ENCODE assay signal across 11 cellular contexts in genomic region chr4:164768516-164768915, GRCh38. TPM values are rescaled to one million over a fixed set of nuclear protein-coding genes. Genes with fewer than 3 reads are reported as not detected.
DNase-seq lines count a peak whose midpoint lies in the region; ATAC-seq, FAIRE-seq and TF ChIP-seq lines count a peak whose summit lies in the region.
"Had no signal": no experiment of that assay in that cellular context is flagged by ENCODE, and none has a peak within 500 bp of the region (broad histone marks: within the 10 kb centered on the region; RNA-seq: fewer than 3 reads in every experiment).

No MANE protein-coding gene starts in this region.

- no peaks in the 10 kb centered on the region for H3K79me2 ChIP-seq in Loucy (ENCODE audit: insufficient read depth, low read length)
- H3K79me2 ChIP-seq in H1 (ENCODE audit: control insufficient read depth in 1 of 2, insufficient read depth in 2 of 2, low read length in 2 of 2): no peaks in the 10 kb centered on the region

- H3F3A ChIP-seq in Loucy (ENCODE audit: low read depth): no peaks in the 10 kb centered on the region

- H2BK5ac ChIP-seq in H1 (ENCODE audit: low read depth, low read length): no peak overlapping the region

- no peak overlapping the region for H2BK15ac ChIP-seq in H1 (ENCODE audit: low read length)

- TF ChIP-seq CTCF in A673 (conservative IDR thresholded peaks at IDR 0.05; ENCODE audit: low read depth, low read length): peak; percentile 65
- TF ChIP-seq CTCF in Loucy (conservative IDR thresholded peaks at IDR 0.05; ENCODE audit: low read length): peak; percentile 65
- peak in 2 of 3 experiments; percentile 10 to 41; a peak in 2 of 4 replicates for TF ChIP-seq CTCF in H1 (IDR thresholded peaks at IDR 0.05; ENCODE audit: control extremely low read depth in 1 of 3, insufficient read depth in 1 of 3, low read depth in 1 of 3, low read length in 3 of 3)

- H4K8ac ChIP-seq in H1 (ENCODE audit: extremely low read depth, insufficient read depth, low read length): no peak overlapping the region

- no peaks in the 10 kb centered on the region for H3K79me1 ChIP-seq in H1 (ENCODE audit: low read depth, low read length)

- intact Hi-C loops in A673 (cut with micrococcal nuclease; ENCODE audit: unreplicated experiment): loop anchor here (5.0 kb wide), 1 partner anchor 329 kb away; no protein-coding TSS in a partner anchor

- TF ChIP-seq EP300 in H1 (IDR thresholded peaks at IDR 0.05; ENCODE audit: borderline replicate concordance in 1 of 2, low read depth in 2 of 2, low read length in 2 of 2): no peak

- H2BK120ac ChIP-seq in H1 (replicated peaks; ENCODE audit: low read depth, low read length): no peak overlapping the region

- H4K20me1 ChIP-seq in Loucy (ENCODE audit: insufficient read depth, low read length, poor library complexity, severe bottlenecking) (no peaks in the 10 kb centered on the region), H1 (replicated peaks in 1 of 2; ENCODE audit: control insufficient read depth in 1 of 2, insufficient read depth in 2 of 2, low read length in 2 of 2) (no peaks in the 10 kb centered on the region)

- BruUV-seq in A673 (replicated peaks; lab: Mats Ljungman, UMichigan): no TSS peak

- H3K56ac ChIP-seq in H1 (replicated peaks; ENCODE audit: insufficient read length, low read depth, low read length): no peak overlapping the region

- H2BK20ac ChIP-seq in H1 (ENCODE audit: low read length): no peak overlapping the region

- no peak overlapping the region for H4K5ac ChIP-seq in H1 (ENCODE audit: insufficient read length, low read depth, low read length)

- H2AFZ ChIP-seq in Loucy (ENCODE audit: low read length) (no peak overlapping the region), H1 (ENCODE audit: low read length) (peak overlapping the region; percentile 13; the same call in 1 of the 2 replicates)

- peak; percentile 60 for DNase-seq in A673 (ENCODE audit: low spot score)
- DNase-seq in H1 (ENCODE audit: low read depth in 1 of 2, low spot score in 2 of 2): no peak
- DNase-seq in C1 segment of cervical spinal cord (lab: John Stamatoyannopoulos, UW): no peak
- DNase-seq in NK-92 treated with Interleukin-12 subunit alpha and Interleukin-12 subunit beta, amount 100 ng/mL, for 24 hours (lab: John Stamatoyannopoulos, UW): no peak
- DNase-seq: naive thymus-derived CD4-positive, alpha-beta T cell; stimulated activated naive CD4-positive, alpha-beta T cell had no signal

- ATAC-seq in GM18861 (IDR thresholded peaks at IDR 0.05; ENCODE audit: unreplicated experiment): peak; percentile 73
- ATAC-seq in GM18907 (IDR thresholded peaks at IDR 0.05; ENCODE audit: unreplicated experiment): no peak
- no peak for ATAC-seq in GM18517 (IDR thresholded peaks at IDR 0.05; ENCODE audit: unreplicated experiment)
- ATAC-seq: naive thymus-derived CD4-positive, alpha-beta T cell had no signal

- CTCF ChIA-PET in A673 (lab: Charles Lee): interaction anchor here (0.6 to 1.9 kb wide), 5 partner anchors 167 to 1218 kb away, joined by 3 to 8 read pairs (median 4); no protein-coding TSS in a partner anchor
- CTCF ChIA-PET in H1 (lab: Charles Lee; ENCODE audit: partially characterized antibody): interaction anchor here (0.6 to 5.5 kb wide), 56 partner anchors 10 to 1218 kb away, joined by 3 to 61 read pairs (median 4); partner anchors contain the start of gene TRIM61

- FAIRE-seq in H1 (lab: Jason Lieb, UNC): no peak

- no peak overlapping the region for H3K23ac ChIP-seq in H1 (ENCODE audit: insufficient read length)

- no peak overlapping the region for H2BK12ac ChIP-seq in H1 (ENCODE audit: low read depth, low read length)

- no peak overlapping the region for H2AK5ac ChIP-seq in H1 (ENCODE audit: low read depth, low read length)

- WGBS in H1 (ENCODE audit: extremely low coverage in 1 of 2, insufficient coverage in 1 of 2, insufficient read length in 1 of 2, insufficient replicate concordance in 2 of 2, low coverage in 1 of 2, low lambda C conversion rate in 2 of 2, missing lambda C conversion rate in 1 of 2), 2 experiments: 52% methylated on average over 5 of the region's 5 CpGs; no CpG with 5 or more reads in 1 of the 2 experiments

- H3K4me3 ChIP-seq in A673 (ENCODE audit: low read depth, low read length, poor library complexity, severe bottlenecking): no peak overlapping the region
- H3K4me3 ChIP-seq in Loucy (ENCODE audit: low read length, poor library complexity, severe bottlenecking): no peak overlapping the region
- H3K4me3 ChIP-seq in H1 (ENCODE audit: extremely low read depth in 1 of 4, insufficient read depth in 2 of 4, low read depth in 3 of 4, low read length in 4 of 4): no peak overlapping the region

- H3K9me3 ChIP-seq in A673 (ENCODE audit: low read depth, low read length, poor library complexity, severe bottlenecking) (no peaks in the 10 kb centered on the region), Loucy (ENCODE audit: insufficient read depth, low read depth, low read length) (no peaks in the 10 kb centered on the region), H1 (ENCODE audit: insufficient read depth in 2 of 2, low read depth in 1 of 2, low read length in 1 of 2) (no peaks in the 10 kb centered on the region)

- H3K4me2 ChIP-seq in Loucy (ENCODE audit: low read depth, low read length, poor library complexity, severe bottlenecking) (no peak overlapping the region), H1 (ENCODE audit: insufficient read depth in 1 of 2, low read depth in 2 of 2, low read length in 2 of 2) (no peak overlapping the region)

- H3K18ac ChIP-seq in H1 (ENCODE audit: extremely low read depth, low read length): no peak overlapping the region

- H3K9ac ChIP-seq in Loucy (ENCODE audit: low read depth, low read length, poor library complexity, severe bottlenecking) (no peak overlapping the region), H1 (replicated peaks in 1 of 4; ENCODE audit: extremely low read depth in 1 of 4, low read depth in 3 of 4, low read length in 3 of 4) (no peak overlapping the region)

- no peak overlapping the region for H4K91ac ChIP-seq in H1 (replicated peaks; ENCODE audit: insufficient read length, low read length)

- TF ChIP-seq POLR2A in H1 (IDR thresholded peaks at IDR 0.05; ENCODE audit: control extremely low read depth in 1 of 2, low read depth in 2 of 2, low read length in 2 of 2): no peak

- H3K14ac ChIP-seq in H1 (ENCODE audit: insufficient read length): no peak overlapping the region

- no peaks in the 10 kb centered on the region for H3K27me3 ChIP-seq in A673 (replicated peaks; ENCODE audit: insufficient read depth, low read depth, low read length, poor library complexity)
- no peaks in the 10 kb centered on the region for H3K27me3 ChIP-seq in Loucy (ENCODE audit: insufficient read depth, low read length, poor library complexity, severe bottlenecking)
- H3K27me3 ChIP-seq in H1 (replicated peaks in 1 of 4; ENCODE audit: control insufficient read depth in 3 of 4, extremely low read depth in 1 of 4, insufficient read depth in 3 of 4, low read length in 3 of 4): no peaks in the 10 kb centered on the region

- no peaks in the 10 kb centered on the region for H3K9me2 ChIP-seq in Loucy (replicated peaks; ENCODE audit: low read depth, low read length)

- no peaks in the 10 kb centered on the region for H3K36me3 ChIP-seq in A673 (ENCODE audit: insufficient read depth, low read length, poor library complexity, severe bottlenecking)
- H3K36me3 ChIP-seq in Loucy (ENCODE audit: insufficient read depth, low read length): no peaks in the 10 kb centered on the region
- no peaks in the 10 kb centered on the region for H3K36me3 ChIP-seq in H1 (ENCODE audit: control insufficient read depth in 2 of 4, insufficient read depth in 4 of 4, low read length in 3 of 4)

- peak; percentile 27 to 28; a peak in 3 of 4 replicates for TF ChIP-seq RAD21 in H1 (IDR thresholded peaks at IDR 0.05 in 1 of 2, conservative IDR thresholded peaks at IDR 0.05 in 1 of 2; ENCODE audit: low read depth in 2 of 2, low read length in 2 of 2)

- no peak overlapping the region for H3K27ac ChIP-seq in A673 (ENCODE audit: low read depth, low read length, poor library complexity, severe bottlenecking)
- H3K27ac ChIP-seq in H1 (ENCODE audit: low read depth, low read length): no peak overlapping the region

- POLR2A ChIA-PET in A673 (lab: Charles Lee; ENCODE audit: low non-redundant PET): no interaction called here
- POLR2A ChIA-PET in H1 (lab: Charles Lee; ENCODE audit: partially characterized antibody): interaction anchor here (1.0 to 3.0 kb wide), 4 partner anchors 113 to 1274 kb away, joined by 3 to 11 read pairs (median 3); partner anchors contain the start of gene TMA16

- peak overlapping the region; percentile 13 for H3K4ac ChIP-seq in H1 (replicated peaks; ENCODE audit: insufficient read length, low read depth, low read length)

- peaks cover 18% of the 10 kb centered on the region for H3K4me1 ChIP-seq in A673 (ENCODE audit: insufficient read depth, low read length, poor library complexity, severe bottlenecking)
- H3K4me1 ChIP-seq in Loucy (ENCODE audit: insufficient read depth, low read length, poor library complexity, severe bottlenecking): no peaks in the 10 kb centered on the region
- H3K4me1 ChIP-seq in H1 (replicated peaks in 1 of 4; ENCODE audit: control insufficient read depth in 3 of 4, insufficient read depth in 4 of 4, low read length in 3 of 4): no peaks in the 10 kb centered on the region

- no peaks in the 10 kb centered on the region for H3K23me2 ChIP-seq in H1 (ENCODE audit: low read depth, low read length)

TF ChIP-seq in H1, 55 proteins besides CTCF, POLR2A, EP300 and RAD21:
- no peak for TF ChIP-seq SRF (IDR thresholded peaks at IDR 0.05; ENCODE audit: low read depth, low read length)

RNA-seq across cellular contexts. Expression of gene SMIM31, which starts 14.6 kb away (rescaled TPM):
- not detected in 2 replicates for total RNA-seq in A673 (2021)
- not detected in 2 replicates for total RNA-seq in H1 (2021; fragmentation: NEBNext Ultra II Directional; extraction: Animal tissue kit (Norgen Biotek cat#: 25700))
- polyA plus RNA-seq in H1 (2011; rRNA removed): not detected in 2 replicates
- polyA plus RNA-seq in H1 (2011; cell fraction: cytosol; rRNA removed): not detected
- polyA plus RNA-seq in H1 (2011; cell fraction: nucleus; rRNA removed): not detected
- polyA plus RNA-seq in H1 (2012, experiment 1 of 2): not detected in 4 replicates
- not detected for polyA plus RNA-seq in H1 (2012, experiment 2 of 2)
- polyA plus RNA-seq in H1 (2013, experiment 1 of 2): not detected
- not detected for polyA plus RNA-seq in H1 (2013, experiment 2 of 2)
- polyA minus RNA-seq in H1 (2011; rRNA and poly(A)+ RNA removed): not detected in 2 replicates
- not detected for polyA minus RNA-seq in H1 (2011; cell fraction: cytosol; rRNA and poly(A)+ RNA removed)
- polyA minus RNA-seq in H1 (2011; cell fraction: nucleus; rRNA and poly(A)+ RNA removed): not detected
- total RNA-seq: G401; naive thymus-derived CD4-positive, alpha-beta T cell had no signal
- polyA plus RNA-seq: naive thymus-derived CD4-positive, alpha-beta T cell had no signal
